Comparison of ENCODE assay signal across 28 cellular contexts in the genomic region with DNA sequence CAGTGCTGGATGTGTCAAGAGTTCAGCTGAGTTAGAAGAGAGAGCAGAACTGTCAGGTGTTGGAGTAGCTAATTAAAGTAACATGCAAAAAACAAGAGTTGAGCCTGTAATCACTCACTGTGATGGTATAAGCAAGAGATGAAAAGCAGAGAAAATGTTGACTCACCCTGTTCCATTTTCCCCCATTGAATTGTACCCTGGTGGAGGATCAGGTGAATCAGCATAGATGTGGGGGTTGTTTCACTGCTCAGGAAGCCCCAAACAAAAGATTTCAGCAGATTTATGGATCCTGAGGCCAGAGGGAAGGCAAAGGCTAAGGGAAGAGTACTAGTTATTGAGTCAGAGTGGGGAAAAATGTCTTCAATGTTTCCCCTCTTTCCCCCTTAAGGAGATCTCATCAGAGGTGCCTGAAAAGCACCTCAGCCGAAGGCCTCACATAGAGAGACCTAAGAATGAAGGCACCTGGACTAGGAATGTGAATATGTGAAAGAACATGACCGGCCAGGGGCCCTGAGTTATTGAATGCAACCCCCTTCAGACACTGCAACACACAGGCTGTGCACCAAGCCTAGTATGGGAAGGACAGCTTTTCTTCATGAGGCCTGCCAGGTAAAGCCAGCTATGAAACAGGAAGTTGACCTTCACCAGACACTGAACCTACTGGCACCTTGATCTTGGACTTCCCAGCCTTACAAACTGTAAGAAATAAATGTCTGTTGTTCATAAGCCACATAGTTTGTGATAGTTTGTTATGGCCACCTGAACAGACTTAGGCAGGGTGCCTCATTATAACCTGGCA.
"Had no signal": no experiment of that assay in that cellular context is flagged by ENCODE, and none has a peak within 500 bp of the region (broad histone marks: within the 10 kb centered on the region; RNA-seq: fewer than 3 reads in every experiment).

No MANE protein-coding gene starts in this region.

- H3K4me1 Mint-ChIP-seq: activated naive CD4-positive, alpha-beta T cell treated with anti-CD3 and anti-CD28 coated beads, Interleukin-2, amount 10 ng/mL, durations not matched to agents 7 days and 5 days; activated naive CD8-positive, alpha-beta T cell treated with anti-CD3 and anti-CD28 coated beads, Interleukin-2, amount 10 ng/mL, durations not matched to agents 7 days and 5 days had no signal

- H3K9me3 Mint-ChIP-seq: activated naive CD4-positive, alpha-beta T cell treated with anti-CD3 and anti-CD28 coated beads, Interleukin-2, amount 10 ng/mL, durations not matched to agents 7 days and 5 days; activated T-helper 1 cell treated with anti-CD3 and anti-CD28 coated beads, Interleukin-12 subunit alpha, Interleukin-12 subunit beta, Interleukin-2, Interleukin-4 antibody, amounts not matched to agents 30 ng/mL and 10 ng/mL and 1 ng/mL, durations not matched to agents 14 hours and 24 hours and 36 hours; effector memory CD8-positive, alpha-beta T cell; T-helper 2 cell treated with Interferon-gamma antibody and Interleukin-4, amounts not matched to agents 5 μg/mL and 100 μg/mL, for 36 hours had no signal

- H3K9me3 ChIP-seq: neutrophil, ovary, prostate gland, right atrium auricular region had no signal

- H3K27ac ChIP-seq: dorsolateral prefrontal cortex, neutrophil, ovary, prostate gland, right atrium auricular region, tibial nerve, VCaP had no signal

- ATAC-seq: effector memory CD8-positive, alpha-beta T cell; left cardiac atrium; left ventricle myocardium superior had no signal

- H3K36me3 Mint-ChIP-seq: activated naive CD4-positive, alpha-beta T cell treated with anti-CD3 and anti-CD28 coated beads, Interleukin-2, amount 10 ng/mL, durations not matched to agents 7 days and 5 days; activated naive CD8-positive, alpha-beta T cell treated with anti-CD3 and anti-CD28 coated beads, Interleukin-2, amount 10 ng/mL, durations not matched to agents 7 days and 5 days had no signal

- H3K4me3 ChIP-seq: dorsolateral prefrontal cortex, ovary, prostate gland, right atrium auricular region, smooth muscle cell, tibial nerve had no signal

- H3K4me2 ChIP-seq: smooth muscle cell had no signal

- H3K4me1 ChIP-seq: prostate gland, right atrium auricular region, tibial nerve had no signal

- H3K27me3 ChIP-seq: dorsolateral prefrontal cortex, neutrophil, ovary, right atrium auricular region, tibial nerve had no signal

- H3K4me3 Mint-ChIP-seq: activated naive CD4-positive, alpha-beta T cell treated with anti-CD3 and anti-CD28 coated beads, Interleukin-2, amount 10 ng/mL, durations not matched to agents 7 days and 5 days; activated naive CD8-positive, alpha-beta T cell treated with anti-CD3 and anti-CD28 coated beads, Interleukin-2, amount 10 ng/mL, durations not matched to agents 7 days and 5 days; activated T-helper 1 cell treated with anti-CD3 and anti-CD28 coated beads, Interleukin-12 subunit alpha, Interleukin-12 subunit beta, Interleukin-2, Interleukin-4 antibody, amounts not matched to agents 30 ng/mL and 10 ng/mL and 1 ng/mL, durations not matched to agents 14 hours and 24 hours and 36 hours; effector memory CD8-positive, alpha-beta T cell; nephron; T-helper 2 cell treated with Interferon-gamma antibody and Interleukin-4, amounts not matched to agents 5 μg/mL and 100 μg/mL, for 36 hours had no signal

- DNase-seq: activated CD4-positive, alpha-beta T cell treated with anti-CD3 and anti-CD28 coated beads for 4 hours; activated CD4-positive, alpha-beta T cell treated with anti-CD3 and anti-CD28 coated beads, Interleukin-2, amount 50 U/mL, for 4 hours; activated CD8-positive, alpha-beta memory T cell treated with anti-CD3 and anti-CD28 coated beads for 24 hours; activated gamma-delta T cell; activated naive CD4-positive, alpha-beta T cell treated with anti-CD3 and anti-CD28 coated beads, Interleukin-2, amount 10 ng/mL, durations not matched to agents 7 days and 5 days; activated naive CD8-positive, alpha-beta T cell treated with anti-CD3 and anti-CD28 coated beads, Interleukin-2, amount 10 ng/mL, durations not matched to agents 7 days and 5 days; amniotic stem cell; central memory CD4-positive, alpha-beta T cell; dorsolateral prefrontal cortex; effector memory CD8-positive, alpha-beta T cell; hippocampal formation; left cardiac atrium; left ventricle myocardium superior; ovary; stimulated activated CD4-positive, alpha-beta T cell treated with anti-CD3 and anti-CD28 coated beads, Interleukin-1b, Interleukin-23, amount 100 ng/mL, for 48 hours; stimulated activated CD4-positive, alpha-beta T cell treated with anti-CD3 and anti-CD28 coated beads, Interleukin-4, amount 100 ng/mL, for 4 hours; stimulated activated CD8-positive, alpha-beta memory T cell treated with anti-CD3 and anti-CD28 coated beads, Interleukin-4, amount 100 ng/mL, for 48 hours; stimulated activated naive CD4-positive, alpha-beta T cell treated with Interleukin-2 at 50 U/mL for 16 hours; T-helper 1 cell had no signal

- H3K27ac Mint-ChIP-seq: activated naive CD4-positive, alpha-beta T cell treated with anti-CD3 and anti-CD28 coated beads, Interleukin-2, amount 10 ng/mL, durations not matched to agents 7 days and 5 days; activated naive CD8-positive, alpha-beta T cell treated with anti-CD3 and anti-CD28 coated beads, Interleukin-2, amount 10 ng/mL, durations not matched to agents 7 days and 5 days; activated T-helper 1 cell treated with anti-CD3 and anti-CD28 coated beads, Interleukin-12 subunit alpha, Interleukin-12 subunit beta, Interleukin-2, Interleukin-4 antibody, amounts not matched to agents 30 ng/mL and 10 ng/mL and 1 ng/mL, durations not matched to agents 14 hours and 24 hours and 36 hours; effector memory CD8-positive, alpha-beta T cell; nephron; T-helper 2 cell treated with Interferon-gamma antibody and Interleukin-4, amounts not matched to agents 5 μg/mL and 100 μg/mL, for 36 hours had no signal

- H3K27me3 Mint-ChIP-seq: activated naive CD4-positive, alpha-beta T cell treated with anti-CD3 and anti-CD28 coated beads, Interleukin-2, amount 10 ng/mL, durations not matched to agents 7 days and 5 days had no signal

- H3K36me3 ChIP-seq: neutrophil, ovary, prostate gland, right atrium auricular region, tibial nerve had no signal
